In genomic region chr3:16286161-16286560, GRCh38 we compare ENCODE assay signal across 9 cellular contexts. TPM values are rescaled to one million over a fixed set of nuclear protein-coding genes. Genes with fewer than 3 reads are reported as not detected.
DNase-seq lines count a peak whose midpoint lies in the region; ATAC-seq and TF ChIP-seq lines count a peak whose summit lies in the region.
"Had no signal": no experiment of that assay in that cellular context is flagged by ENCODE, and none has a peak within 500 bp of the region (broad histone marks: within the 10 kb centered on the region; RNA-seq: fewer than 3 reads in every experiment).

No MANE protein-coding gene starts in this region.

- H3K27me3 Mint-ChIP-seq in H9 (ENCODE audit: low read depth): no peaks in the 10 kb centered on the region
- H3K27me3 Mint-ChIP-seq in type B pancreatic cell: no peaks in the 10 kb centered on the region

- H3K4ac ChIP-seq in H9 (ENCODE audit: low read depth, low read length): no peak overlapping the region

- H3K14ac ChIP-seq in H9 (ENCODE audit: insufficient read depth, low read length): no peak overlapping the region

- no peak overlapping the region for H3K4me3 ChIP-seq in psoas muscle

- no peak overlapping the region for H3K9ac ChIP-seq in H9 (ENCODE audit: extremely low read depth, insufficient read length, low read length)

- 46 to 86% (median 60%) methylated on average over 3 of the region's 3 CpGs for WGBS in psoas muscle, 3 donors
- no CpG with 5 or more reads among the region's 3 CpGs for WGBS in H9 (ENCODE audit: extremely low coverage, insufficient read length, low lambda C conversion rate)

- no peak overlapping the region for H2BK5ac ChIP-seq in H9 (ENCODE audit: insufficient read length, low read length)

- no peak overlapping the region for H3K18ac ChIP-seq in H9 (ENCODE audit: insufficient read length, low read depth, low read length)

- H3T11ph ChIP-seq in H9 (ENCODE audit: low read length): no peak overlapping the region

- ATAC-seq in GM18508 (IDR thresholded peaks at IDR 0.05; ENCODE audit: insufficient read depth, unreplicated experiment) (peak; percentile 57), HG03039 (IDR thresholded peaks at IDR 0.05; ENCODE audit: unreplicated experiment) (peak; percentile 87), psoas muscle (peak; percentile 59 to 84 (median 76)), GM21423 (IDR thresholded peaks at IDR 0.05; ENCODE audit: unreplicated experiment) (no peak)

- H3K56ac ChIP-seq in H9 (ENCODE audit: insufficient read length, low read depth, low read length): no peak overlapping the region

- no peaks in the 10 kb centered on the region for H3K9me3 ChIP-seq in psoas muscle
- no peaks in the 10 kb centered on the region for H3K9me3 ChIP-seq in H9 (ENCODE audit: control insufficient read depth, low read depth, low read length)

- peaks cover 9 to 32% (median 12%) of the 10 kb centered on the region in 3 experiments for H3K36me3 Mint-ChIP-seq in H9 (ENCODE audit: insufficient read depth in 1 of 3, low read depth in 3 of 3)
- peaks cover 9% of the 10 kb centered on the region for H3K36me3 Mint-ChIP-seq in type B pancreatic cell

- H2BK120ac ChIP-seq in H9 (ENCODE audit: low read depth, low read length, poor library complexity, severe bottlenecking): no peak overlapping the region

- intact Hi-C loops in psoas muscle (cut with DNase I): no loop called here

- H3K23ac ChIP-seq in H9 (ENCODE audit: insufficient read length, low read depth, low read length): no peak overlapping the region

- H3K27me3 ChIP-seq in psoas muscle (ENCODE audit: insufficient read depth in 3 of 3, low read length in 2 of 3) (no peaks in the 10 kb centered on the region), H9 (ENCODE audit: insufficient read depth, low read length) (no peaks in the 10 kb centered on the region)

- DNase-seq in activated T-cell treated with anti-CD3 and anti-CD28 coated beads for 4 hours (peak; percentile 50), psoas muscle (no peak), NCI-H510A treated with DMSO at 0.1 percent for 48 hours (lab: John Stamatoyannopoulos, UW) (no peak), H9 (no peak), type B pancreatic cell (ENCODE audit: extremely low spot score, unreplicated experiment) (no peak)

- no peak overlapping the region for H3K4me3 Mint-ChIP-seq in H9
- no peak overlapping the region for H3K4me3 Mint-ChIP-seq in type B pancreatic cell
- H3K4me3 Mint-ChIP-seq: nephron had no signal

- no peaks in the 10 kb centered on the region for H3K79me2 ChIP-seq in H9 (ENCODE audit: insufficient read depth, low read length)

- H3K4me1 Mint-ChIP-seq in H9 (no peaks in the 10 kb centered on the region), type B pancreatic cell (ENCODE audit: unreplicated experiment) (no peaks in the 10 kb centered on the region)

- peaks cover 5 to 12% of the 10 kb centered on the region in 2 donors for H3K36me3 ChIP-seq in psoas muscle (ENCODE audit: insufficient read depth in 1 of 2, low read depth in 1 of 2)

- no peak overlapping the region for H2BK12ac ChIP-seq in H9 (ENCODE audit: insufficient read length, low read depth, low read length)

- H2BK20ac ChIP-seq in H9 (ENCODE audit: low read depth, low read length, poor library complexity, severe bottlenecking): no peak overlapping the region

- no peak for TF ChIP-seq CTCF in psoas muscle (IDR thresholded peaks at IDR 0.05)
- no peak for TF ChIP-seq CTCF in H9 (conservative IDR thresholded peaks at IDR 0.05)
- no peak for TF ChIP-seq CTCF in type B pancreatic cell (conservative IDR thresholded peaks at IDR 0.05)

- no peak overlapping the region; a peak in 1 of 7 replicates for H3K27ac Mint-ChIP-seq in H9
- no peak overlapping the region for H3K27ac Mint-ChIP-seq in type B pancreatic cell
- H3K27ac Mint-ChIP-seq: nephron had no signal

- no peak overlapping the region for H2BK15ac ChIP-seq in H9 (ENCODE audit: low read depth, low read length)

- H4K8ac ChIP-seq in H9 (replicated peaks; ENCODE audit: insufficient read length, low read depth, low read length): no peak overlapping the region

- no peaks in the 10 kb centered on the region for H4K20me1 ChIP-seq in H9 (ENCODE audit: control insufficient read depth, insufficient read depth, insufficient read length)

- H3K4me2 ChIP-seq in H9 (ENCODE audit: insufficient read depth, insufficient read length, low read length): no peak overlapping the region

- no peaks in the 10 kb centered on the region for H3K23me2 ChIP-seq in H9 (ENCODE audit: insufficient read length, low read depth, low read length, poor library complexity, severe bottlenecking)

- H3K4me1 ChIP-seq in psoas muscle (peaks cover 39% of the 10 kb centered on the region), H9 (ENCODE audit: insufficient read depth, low read length) (no peaks in the 10 kb centered on the region)

- no peaks in the 10 kb centered on the region for H3K79me1 ChIP-seq in H9 (ENCODE audit: insufficient read depth, low read depth, low read length, poor library complexity, severe bottlenecking)

- H3K9me3 Mint-ChIP-seq in H9 (no peaks in the 10 kb centered on the region), type B pancreatic cell (no peaks in the 10 kb centered on the region)
- H3K9me3 Mint-ChIP-seq: nephron had no signal

- no peak overlapping the region for H4K5ac ChIP-seq in H9 (ENCODE audit: insufficient read length, low read depth, low read length)

- H2AK5ac ChIP-seq in H9 (ENCODE audit: insufficient read length, low read length): no peak overlapping the region

- H2AFZ ChIP-seq in H9 (ENCODE audit: low read length): no peak overlapping the region

- H3K27ac ChIP-seq in psoas muscle (peak overlapping the region; percentile 80), H9 (ENCODE audit: insufficient read length, low read depth, low read length) (no peak overlapping the region)

- H4K91ac ChIP-seq in H9 (ENCODE audit: insufficient read length, low read depth, low read length): no peak overlapping the region

RNA-seq across cellular contexts. Expression of gene OXNAD1, which starts 21.1 kb away (rescaled TPM):
- total RNA-seq in psoas muscle (10 to 100 TPM in 2 of 4 donors, 1 to 10 TPM in 2; 5.4 to 15.5 (median 9.0) TPM), H9 (2021) (21.8 and 23.7 TPM in 2 replicates), type B pancreatic cell (ENCODE audit: low replicate concordance) (15.1 and 16.0 TPM in 2 replicates)
- polyA plus RNA-seq in psoas muscle: 10 to 100 TPM in 2 of 3 donors, 1 to 10 TPM in 1; 8.2 to 24.4 (median 11.9) TPM

RNA-seq across cellular contexts. Expression of gene DPH3, which starts 21.4 kb away (rescaled TPM):
- total RNA-seq in psoas muscle (10 to 100 TPM; 23.5 to 53.3 (median 43.3) TPM), H9 (2021) (36.2 and 36.9 TPM in 2 replicates), type B pancreatic cell (ENCODE audit: low replicate concordance) (30.0 and 30.2 TPM in 2 replicates)
- 100 to 1,000 TPM in 1 of 3 donors, 10 to 100 TPM in 2; 33.4 to 108 (median 76.9) TPM for polyA plus RNA-seq in psoas muscle
